Comparison of ENCODE assay signal across 1 cellular context in the genomic region with DNA sequence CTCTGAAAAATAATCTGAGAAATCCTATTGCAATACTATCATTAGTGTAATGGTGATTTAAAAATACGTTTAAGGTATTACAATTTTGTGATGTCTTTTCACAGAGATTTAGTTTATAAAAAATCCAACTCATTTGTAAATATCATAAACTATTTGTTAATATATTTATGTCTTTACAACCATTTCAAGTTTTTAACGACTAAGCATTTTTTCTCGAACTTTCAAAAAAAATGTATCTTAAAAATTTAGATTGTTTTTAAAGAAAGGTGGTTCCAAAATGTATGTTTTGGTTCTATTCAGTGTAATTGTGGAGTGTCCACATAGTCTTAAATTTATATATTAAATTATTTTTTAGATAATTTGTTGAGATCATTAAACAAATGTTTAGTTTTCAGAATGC.
TF ChIP-seq lines count a peak whose summit lies in the region.

No MANE protein-coding gene starts in this region.

TF ChIP-seq in H1, 55 proteins besides CTCF, POLR2A, EP300 and RAD21 (continued from another document):
- TF ChIP-seq MAFK (IDR thresholded peaks at IDR 0.05; ENCODE audit: low read depth, low read length), result peak; percentile 37; the same call in 1 of the 2 replicates
- TF ChIP-seq, protein P1, sequence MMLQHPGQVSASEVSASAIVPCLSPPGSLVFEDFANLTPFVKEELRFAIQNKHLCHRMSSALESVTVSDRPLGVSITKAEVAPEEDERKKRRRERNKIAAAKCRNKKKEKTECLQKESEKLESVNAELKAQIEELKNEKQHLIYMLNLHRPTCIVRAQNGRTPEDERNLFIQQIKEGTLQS (IDR thresholded peaks at IDR 0.05; ENCODE audit: insufficient read depth, low read depth, low read length), result no peak
